In the genomic region with DNA sequence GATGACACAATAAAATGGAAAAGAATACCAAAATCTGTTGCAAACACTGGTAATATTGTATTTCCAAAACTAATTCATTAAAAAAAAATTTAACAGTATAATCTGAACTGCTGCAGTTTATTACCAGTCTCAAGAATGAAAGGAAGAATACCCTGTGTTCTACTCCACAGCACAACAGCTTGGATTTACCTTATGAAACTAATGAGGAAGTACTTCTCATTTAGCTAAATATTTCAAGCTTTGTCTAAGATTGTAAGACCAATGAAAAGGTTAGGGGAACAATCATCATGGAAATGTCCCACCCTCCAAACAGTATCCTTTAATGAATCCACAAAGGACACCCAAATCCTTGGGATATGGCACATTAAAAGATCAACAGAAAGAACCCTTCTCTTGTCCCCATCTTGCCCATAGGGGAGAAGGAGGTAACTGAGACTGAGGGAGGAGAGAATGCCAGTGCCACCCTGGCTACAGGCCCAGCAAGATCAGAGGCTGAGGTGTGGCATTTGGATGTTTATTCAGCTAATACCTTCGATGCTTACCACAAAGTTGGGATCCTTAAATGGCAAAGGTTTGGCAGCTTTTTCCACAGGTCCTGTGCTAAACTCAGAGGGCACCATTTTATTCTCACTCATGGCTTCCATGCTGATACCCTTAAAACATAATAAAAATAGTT, we compare ENCODE assay signal across 1 cellular context.
TF ChIP-seq lines count a peak whose summit lies in the region.

No MANE protein-coding gene starts in this region.

TF ChIP-seq in HCT116, 20 proteins besides CTCF, POLR2A, EP300 and RAD21:
- TF ChIP-seq, protein P1, sequence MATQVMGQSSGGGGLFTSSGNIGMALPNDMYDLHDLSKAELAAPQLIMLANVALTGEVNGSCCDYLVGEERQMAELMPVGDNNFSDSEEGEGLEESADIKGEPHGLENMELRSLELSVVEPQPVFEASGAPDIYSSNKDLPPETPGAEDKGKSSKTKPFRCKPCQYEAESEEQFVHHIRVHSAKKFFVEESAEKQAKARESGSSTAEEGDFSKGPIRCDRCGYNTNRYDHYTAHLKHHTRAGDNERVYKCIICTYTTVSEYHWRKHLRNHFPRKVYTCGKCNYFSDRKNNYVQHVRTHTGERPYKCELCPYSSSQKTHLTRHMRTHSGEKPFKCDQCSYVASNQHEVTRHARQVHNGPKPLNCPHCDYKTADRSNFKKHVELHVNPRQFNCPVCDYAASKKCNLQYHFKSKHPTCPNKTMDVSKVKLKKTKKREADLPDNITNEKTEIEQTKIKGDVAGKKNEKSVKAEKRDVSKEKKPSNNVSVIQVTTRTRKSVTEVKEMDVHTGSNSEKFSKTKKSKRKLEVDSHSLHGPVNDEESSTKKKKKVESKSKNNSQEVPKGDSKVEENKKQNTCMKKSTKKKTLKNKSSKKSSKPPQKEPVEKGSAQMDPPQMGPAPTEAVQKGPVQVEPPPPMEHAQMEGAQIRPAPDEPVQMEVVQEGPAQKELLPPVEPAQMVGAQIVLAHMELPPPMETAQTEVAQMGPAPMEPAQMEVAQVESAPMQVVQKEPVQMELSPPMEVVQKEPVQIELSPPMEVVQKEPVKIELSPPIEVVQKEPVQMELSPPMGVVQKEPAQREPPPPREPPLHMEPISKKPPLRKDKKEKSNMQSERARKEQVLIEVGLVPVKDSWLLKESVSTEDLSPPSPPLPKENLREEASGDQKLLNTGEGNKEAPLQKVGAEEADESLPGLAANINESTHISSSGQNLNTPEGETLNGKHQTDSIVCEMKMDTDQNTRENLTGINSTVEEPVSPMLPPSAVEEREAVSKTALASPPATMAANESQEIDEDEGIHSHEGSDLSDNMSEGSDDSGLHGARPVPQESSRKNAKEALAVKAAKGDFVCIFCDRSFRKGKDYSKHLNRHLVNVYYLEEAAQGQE (IDR thresholded peaks at IDR 0.05; ENCODE audit: low read depth): no peak
- TF ChIP-seq ZFX (IDR thresholded peaks at IDR 0.05) (no peak), ELF1 (IDR thresholded peaks at IDR 0.05; ENCODE audit: borderline replicate concordance, low read depth) (no peak), SRF (IDR thresholded peaks at IDR 0.05; ENCODE audit: low read depth) (peak; percentile 61; the same call in 1 of the 2 replicates)
